ENCODE assay signal across 8 cellular contexts in the genomic region with DNA sequence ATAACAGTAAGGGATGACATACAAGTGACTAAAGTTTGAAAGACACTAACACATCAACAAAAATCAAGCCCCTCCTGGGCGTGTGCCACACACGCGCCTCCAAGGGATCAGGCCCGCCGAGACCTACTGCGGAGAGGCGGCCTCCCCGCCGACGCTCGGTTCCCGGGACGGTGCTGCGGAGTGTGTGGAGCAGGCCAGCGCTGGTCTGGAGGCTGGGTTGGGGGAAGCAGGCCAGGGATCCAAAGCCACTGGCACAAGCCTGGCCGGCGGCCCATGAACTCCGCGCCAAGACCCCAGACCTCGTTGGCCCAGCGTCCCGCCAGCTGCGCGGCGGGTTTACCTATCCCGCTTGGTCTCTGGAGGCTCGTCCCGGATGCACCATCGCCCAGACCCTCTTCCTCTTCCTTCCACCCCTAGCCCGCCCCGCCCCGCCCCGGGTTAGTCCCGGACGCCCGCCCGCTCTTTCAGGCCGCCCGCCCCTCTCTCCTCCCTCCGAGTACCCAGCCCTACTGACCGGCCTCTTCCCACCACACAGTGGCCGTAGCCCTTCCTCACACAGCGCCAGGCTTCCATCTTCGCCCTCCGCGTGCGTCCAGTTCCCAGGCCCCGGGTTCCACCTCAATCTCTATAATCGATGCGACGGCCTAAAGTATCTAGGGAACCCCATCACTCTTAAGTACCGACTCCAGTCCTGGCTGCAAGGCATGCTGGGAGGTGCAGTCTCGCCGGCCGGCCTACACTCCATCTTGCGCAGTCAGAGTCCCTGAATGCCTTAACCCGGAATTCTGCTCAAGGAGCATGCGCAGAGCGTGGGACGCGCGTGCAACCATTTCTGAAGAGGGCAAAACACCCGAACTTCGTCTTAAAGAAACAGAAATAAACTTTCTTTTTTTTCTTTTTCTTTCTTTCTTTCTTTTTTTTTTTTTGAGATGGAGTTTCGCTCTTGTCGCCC. TPM values are rescaled to one million over a fixed set of nuclear protein-coding genes. Genes with fewer than 3 reads are reported as not detected.
A peak's percentile ranks its signal among the peaks of the same experiment; 100 is the strongest.
DNase-seq lines count a peak whose midpoint lies in the region; ATAC-seq and TF ChIP-seq lines count a peak whose summit lies in the region.

Gene ANGEL2, minus strand, starts transcription at position 769 of the 952 bp plus-strand sequence. Its CDS starts 196 bp downstream, at position 573.

- whole genome bisulfite sequencing in suprapubic skin = under 1% methylated on average over 63 of the region's 66 CpGs

- no peaks in the 10 kb centered on the region for H3K9me3 ChIP-seq in suprapubic skin

- peak within 1 kb of the TSS; percentile 93 for H3K4me3 ChIP-seq in GM06990 (replicated peaks; ENCODE audit: low read depth, low read length)
- peak within 1 kb of the TSS; percentile 70 for H3K4me3 ChIP-seq in suprapubic skin

- DNase-seq in GM06990 (ENCODE audit: extremely low read depth, insufficient read length) (peak; percentile 95), NCI-H1092 (lab: John Stamatoyannopoulos, UW) (peak; percentile 97), globus pallidus (ENCODE audit: low spot score) (peak; percentile 98), nucleus accumbens (lab: John Stamatoyannopoulos, UW) (peak; percentile 72 to 99 (median 95)), suprapubic skin (ENCODE audit: low spot score in 2 of 2) (peak; percentile 96 to 97)

- no peak for TF ChIP-seq CTCF in GM06990 (IDR thresholded peaks at IDR 0.05; ENCODE audit: insufficient read depth, low read length, poor library complexity, severe bottlenecking)
- no peak for TF ChIP-seq CTCF in suprapubic skin (IDR thresholded peaks at IDR 0.05)

- no peak for TF ChIP-seq EP300 in suprapubic skin (IDR thresholded peaks at IDR 0.05)

- peaks cover 43% of the 10 kb centered on the region for H3K4me1 Mint-ChIP-seq in activated naive CD4-positive, alpha-beta T cell treated with anti-CD3 and anti-CD28 coated beads, Interleukin-2, amount 50 U/mL, for 24 hours

- ATAC-seq in HG02588 (IDR thresholded peaks at IDR 0.05; ENCODE audit: unreplicated experiment) = peak; percentile 93
- ATAC-seq in SK-N-SH treated with all-trans-retinoic acid at 6 μM for 48 hours = peak; percentile 98

- H3K27ac ChIP-seq in suprapubic skin = peak within 1 kb of the TSS; percentile 88

- peak in 1 of 2 donors; percentile 38 for TF ChIP-seq POLR2A in suprapubic skin (IDR thresholded peaks at IDR 0.05)

- H3K36me3 Mint-ChIP-seq in activated naive CD4-positive, alpha-beta T cell treated with anti-CD3 and anti-CD28 coated beads, Interleukin-2, amount 50 U/mL, for 24 hours = peaks cover 6% of the 10 kb centered on the region

- H3K4me1 ChIP-seq in suprapubic skin = peaks cover 10% of the 10 kb centered on the region

- H3K27me3 ChIP-seq in GM06990 (replicated peaks; ENCODE audit: control insufficient read depth, insufficient read depth, low read length) (no peaks in the 10 kb centered on the region), suprapubic skin (no peaks in the 10 kb centered on the region)

- no peaks in the 10 kb centered on the region for H3K27me3 Mint-ChIP-seq in activated naive CD4-positive, alpha-beta T cell treated with anti-CD3 and anti-CD28 coated beads, Interleukin-2, amount 50 U/mL, for 24 hours

- H3K4me3 Mint-ChIP-seq in activated naive CD4-positive, alpha-beta T cell treated with anti-CD3 and anti-CD28 coated beads, Interleukin-2, amount 50 U/mL, for 24 hours = peak within 1 kb of the TSS; percentile 100

- no peaks in the 10 kb centered on the region; the same call in 1 of the 2 replicates for H3K36me3 ChIP-seq in GM06990 (ENCODE audit: control insufficient read depth, insufficient read depth, low read length)
- H3K36me3 ChIP-seq in suprapubic skin = no peaks in the 10 kb centered on the region

- no peaks in the 10 kb centered on the region for H3K9me3 Mint-ChIP-seq in activated naive CD4-positive, alpha-beta T cell treated with anti-CD3 and anti-CD28 coated beads, Interleukin-2, amount 50 U/mL, for 24 hours

- H3K27ac Mint-ChIP-seq in activated naive CD4-positive, alpha-beta T cell treated with anti-CD3 and anti-CD28 coated beads, Interleukin-2, amount 50 U/mL, for 24 hours = peak within 1 kb of the TSS; percentile 100

TF ChIP-seq in SK-N-SH treated with all-trans-retinoic acid at 6 μM for 48 hours, 23 proteins besides CTCF, POLR2A, EP300 and RAD21:
- TF ChIP-seq ZC3H10 (CRISPR knock-in tag; IDR thresholded peaks at IDR 0.05) = 0 out of 2 replicates have a peak, but pooled peaks have one; percentile 26
- no peak for TF ChIP-seq ZFP3 (CRISPR knock-in tag; IDR thresholded peaks at IDR 0.05)

RNA-seq across cellular contexts. Expression of gene ANGEL2, which starts in this region (rescaled TPM):
- total RNA-seq in suprapubic skin = 100 to 1,000 TPM in 1 of 4 donors, 10 to 100 TPM in 3; 27.9 to 116 (median 36.0) TPM

Comparison
In these comparisons a context has a peak if more than half of its experiments do, and no peak if none do; other contexts are left out.
1. Peak in every context shown above with its lines: DNase-seq, ATAC-seq, H3K4me3 ChIP-seq and H3K27ac ChIP-seq.